19 cellular contexts compared by ENCODE assay signal in genomic region chr6:156943167-156943566, GRCh38.
DNase-seq lines count a peak whose midpoint lies in the region; ATAC-seq and TF ChIP-seq lines count a peak whose summit lies in the region.
"Had no signal": no experiment of that assay in that cellular context is flagged by ENCODE, and none has a peak within 500 bp of the region (broad histone marks: within the 10 kb centered on the region; RNA-seq: fewer than 3 reads in every experiment).

No MANE protein-coding gene starts in this region.

- peaks cover 81% of the 10 kb centered on the region for H3K4me1 Mint-ChIP-seq in CD4-positive, alpha-beta T cell (ENCODE audit: low read depth)
- H3K4me1 Mint-ChIP-seq in neural progenitor cell = peaks cover 53% of the 10 kb centered on the region
- peaks cover 60% of the 10 kb centered on the region for H3K4me1 Mint-ChIP-seq in stimulated activated effector memory CD8-positive, alpha-beta T cell treated with anti-CD3 and anti-CD28 coated beads, Interleukin-12 subunit alpha, Interleukin-12 subunit beta, amount 100 ng/mL, for 72 hours

- peaks cover 75% of the 10 kb centered on the region for H4K20me1 ChIP-seq in neural progenitor cell (ENCODE audit: low read depth)

- H3K4me3 Mint-ChIP-seq in CD4-positive, alpha-beta T cell = no peak overlapping the region
- H3K4me3 Mint-ChIP-seq in neural progenitor cell = no peak overlapping the region
- H3K4me3 Mint-ChIP-seq in stimulated activated effector memory CD8-positive, alpha-beta T cell treated with anti-CD3 and anti-CD28 coated beads, Interleukin-12 subunit alpha, Interleukin-12 subunit beta, amount 100 ng/mL, for 72 hours = no peak overlapping the region
- H3K4me3 Mint-ChIP-seq: activated naive CD4-positive, alpha-beta T cell treated with anti-CD3 and anti-CD28 coated beads for 36 hours; immature natural killer cell; stimulated activated naive CD8-positive, alpha-beta T cell treated with anti-CD3 and anti-CD28 coated beads, Interleukin-15, Interleukin-2, amounts not matched to agents 100 ng/mL and 50 ng/mL, for 24 hours had no signal

- H3K27me3 ChIP-seq in CD4-positive, alpha-beta T cell (ENCODE audit: control insufficient read depth, insufficient read depth, low read length) = no peaks in the 10 kb centered on the region
- H3K27me3 ChIP-seq in MG63 (no peaks in the 10 kb centered on the region), brain microvascular endothelial cell (replicated peaks) (no peaks in the 10 kb centered on the region), neural progenitor cell (no peaks in the 10 kb centered on the region)

- peaks cover 25% of the 10 kb centered on the region for H3K4me1 ChIP-seq in neural progenitor cell

- TF ChIP-seq CTCF in CD4-positive, alpha-beta T cell (IDR thresholded peaks at IDR 0.05) = no peak
- peak; percentile 26 for TF ChIP-seq CTCF in brain microvascular endothelial cell (IDR thresholded peaks at IDR 0.05; ENCODE audit: low read depth, low read length, missing control alignments)
- no peak for TF ChIP-seq CTCF in neural progenitor cell (IDR thresholded peaks at IDR 0.05)

- in situ Hi-C loops in brain microvascular endothelial cell (cut with HindIII; ENCODE audit: low pct_ligation_motif_present, low sequenced_read_pairs) = no loop called here

- DNase-seq in CD4-positive, alpha-beta T cell = no peak
- DNase-seq in MG63 (no peak), brain microvascular endothelial cell (no peak), neural progenitor cell (ENCODE audit: low spot score) (no peak), NCI-H1417 (lab: John Stamatoyannopoulos, UW) (no peak)
- DNase-seq in central memory CD4-positive, alpha-beta T cell = no peak
- DNase-seq in stimulated activated effector memory CD8-positive, alpha-beta T cell treated with anti-CD3 and anti-CD28 coated beads, Interleukin-12 subunit alpha, Interleukin-12 subunit beta, amount 100 ng/mL, for 72 hours (ENCODE audit: low spot score in 2 of 2) = no peak
- DNase-seq: activated CD4-positive, alpha-beta T cell treated with anti-CD3 and anti-CD28 coated beads, Interleukin-2, amount 50 U/mL, for 48 hours; activated naive CD4-positive, alpha-beta T cell treated with anti-CD3 and anti-CD28 coated beads for 36 hours; activated T-cell treated with anti-CD3 and anti-CD28 coated beads, Interleukin-2, amount 50 U/mL, for 1 hour; DMS79 treated with DMSO at 0.1 percent for 48 hours; erythroblast; H7; head of caudate nucleus; immature natural killer cell; stimulated activated CD4-positive, alpha-beta T cell treated with anti-CD3 and anti-CD28 coated beads, Interleukin-1b, Interleukin-23, amount 100 ng/mL, for 48 hours; trophoblast cell had no signal

- no peaks in the 10 kb centered on the region for H3K27me3 Mint-ChIP-seq in CD4-positive, alpha-beta T cell
- peaks cover 6% of the 10 kb centered on the region for H3K27me3 Mint-ChIP-seq in neural progenitor cell (ENCODE audit: insufficient read depth, low read depth)
- H3K27me3 Mint-ChIP-seq: stimulated activated naive CD8-positive, alpha-beta T cell treated with anti-CD3 and anti-CD28 coated beads, Interleukin-15, Interleukin-2, amounts not matched to agents 100 ng/mL and 50 ng/mL, for 24 hours had no signal

- H2AFZ ChIP-seq in neural progenitor cell (replicated peaks) = no peak overlapping the region

- peak overlapping the region; percentile 13 for H3K4me3 ChIP-seq in MG63
- H3K4me3 ChIP-seq in brain microvascular endothelial cell (ENCODE audit: low read depth, low read length) = no peak overlapping the region
- no peak overlapping the region for H3K4me3 ChIP-seq in neural progenitor cell

- H3K4me2 ChIP-seq in neural progenitor cell = no peak overlapping the region

- no peak overlapping the region for H3K9ac ChIP-seq in neural progenitor cell

- peaks cover 98% of the 10 kb centered on the region for H3K79me2 ChIP-seq in neural progenitor cell (ENCODE audit: low read depth)

- no peak overlapping the region for H3K27ac ChIP-seq in CD4-positive, alpha-beta T cell (ENCODE audit: low read depth, low read length)
- H3K27ac ChIP-seq in brain microvascular endothelial cell = peak overlapping the region; percentile 15
- no peak overlapping the region for H3K27ac ChIP-seq in neural progenitor cell

- H3K36me3 ChIP-seq in MG63 = peaks cover 2% of the 10 kb centered on the region; the same call in 1 of the 2 replicates
- no peaks in the 10 kb centered on the region for H3K36me3 ChIP-seq in brain microvascular endothelial cell (replicated peaks)
- H3K36me3 ChIP-seq in neural progenitor cell = no peaks in the 10 kb centered on the region

- H3K9me3 Mint-ChIP-seq in CD4-positive, alpha-beta T cell = no peaks in the 10 kb centered on the region
- H3K9me3 Mint-ChIP-seq in neural progenitor cell = no peaks in the 10 kb centered on the region
- no peaks in the 10 kb centered on the region for H3K9me3 Mint-ChIP-seq in stimulated activated effector memory CD8-positive, alpha-beta T cell treated with anti-CD3 and anti-CD28 coated beads, Interleukin-12 subunit alpha, Interleukin-12 subunit beta, amount 100 ng/mL, for 72 hours
- H3K9me3 Mint-ChIP-seq: activated naive CD4-positive, alpha-beta T cell treated with anti-CD3 and anti-CD28 coated beads for 36 hours; immature natural killer cell; stimulated activated naive CD8-positive, alpha-beta T cell treated with anti-CD3 and anti-CD28 coated beads, Interleukin-15, Interleukin-2, amounts not matched to agents 100 ng/mL and 50 ng/mL, for 24 hours had no signal

- POLR2A ChIA-PET in CD4-positive, alpha-beta T cell (lab: Charles Lee) = interaction anchor here (0.7 to 1.2 kb wide), 2 partner anchors 11 to 29 kb away, joined by 3 read pairs; no protein-coding TSS in a partner anchor

- CTCF ChIA-PET in CD4-positive, alpha-beta T cell (lab: Charles Lee) = interaction anchor here (0.6 to 1.4 kb wide), 3 partner anchors 10 to 1642 kb away, joined by 3 read pairs; no protein-coding TSS in a partner anchor

- no peaks in the 10 kb centered on the region for H3K36me3 Mint-ChIP-seq in CD4-positive, alpha-beta T cell (ENCODE audit: low read depth)
- no peaks in the 10 kb centered on the region for H3K36me3 Mint-ChIP-seq in neural progenitor cell
- no peaks in the 10 kb centered on the region for H3K36me3 Mint-ChIP-seq in stimulated activated effector memory CD8-positive, alpha-beta T cell treated with anti-CD3 and anti-CD28 coated beads, Interleukin-12 subunit alpha, Interleukin-12 subunit beta, amount 100 ng/mL, for 72 hours
- H3K36me3 Mint-ChIP-seq: immature natural killer cell had no signal

- H3K9me3 ChIP-seq in CD4-positive, alpha-beta T cell (ENCODE audit: control insufficient read depth, low read length) = no peaks in the 10 kb centered on the region
- H3K9me3 ChIP-seq in MG63 (no peaks in the 10 kb centered on the region), neural progenitor cell (ENCODE audit: low read depth) (no peaks in the 10 kb centered on the region)

- H3F3A ChIP-seq in neural progenitor cell (ENCODE audit: low read depth) = peaks cover 13% of the 10 kb centered on the region

- peak overlapping the region; percentile 15 for H3K27ac Mint-ChIP-seq in CD4-positive, alpha-beta T cell
- H3K27ac Mint-ChIP-seq in neural progenitor cell = peak overlapping the region; percentile 14
- H3K27ac Mint-ChIP-seq in stimulated activated effector memory CD8-positive, alpha-beta T cell treated with anti-CD3 and anti-CD28 coated beads, Interleukin-12 subunit alpha, Interleukin-12 subunit beta, amount 100 ng/mL, for 72 hours = no peak overlapping the region
- H3K27ac Mint-ChIP-seq: activated naive CD4-positive, alpha-beta T cell treated with anti-CD3 and anti-CD28 coated beads for 36 hours; immature natural killer cell; stimulated activated naive CD8-positive, alpha-beta T cell treated with anti-CD3 and anti-CD28 coated beads, Interleukin-15, Interleukin-2, amounts not matched to agents 100 ng/mL and 50 ng/mL, for 24 hours had no signal

- intact Hi-C loops in CD4-positive, alpha-beta T cell (cut with DNase I, micrococcal nuclease) = loop anchor here in 1 of 2 experiments (5.0 to 10.0 kb wide), 2 partner anchors 146 to 378 kb away; no protein-coding TSS in a partner anchor

- no peak for ATAC-seq in CD4-positive, alpha-beta T cell (ENCODE audit: poor library complexity)
- ATAC-seq in HG03175 (IDR thresholded peaks at IDR 0.05; ENCODE audit: unreplicated experiment) = no peak
- ATAC-seq in stimulated activated effector memory CD8-positive, alpha-beta T cell treated with anti-CD3 and anti-CD28 coated beads, Interleukin-12 subunit alpha, Interleukin-12 subunit beta, amount 100 ng/mL, for 72 hours = no peak
